8 cellular contexts compared by ENCODE assay signal in genomic region chr15:68154923-68155559, GRCh38. TPM values are rescaled to one million over a fixed set of nuclear protein-coding genes. Genes with fewer than 3 reads are reported as not detected.
DNase-seq lines count a peak whose midpoint lies in the region; ATAC-seq and TF ChIP-seq lines count a peak whose summit lies in the region.

No MANE protein-coding gene starts in this region.

- peak; percentile 71 for ATAC-seq in left ventricle myocardium superior
- ATAC-seq in GM18517 (IDR thresholded peaks at IDR 0.05; ENCODE audit: unreplicated experiment), result no peak

- TF ChIP-seq POLR2A in adrenal gland (IDR thresholded peaks at IDR 0.05) (no peak), sigmoid colon (IDR thresholded peaks at IDR 0.05) (no peak)

- H3K4me1 ChIP-seq in adrenal gland (replicated peaks in 1 of 2) (peaks cover 0 to 16% of the 10 kb centered on the region in 2 donors), sigmoid colon (peaks cover 0 to 63% (median 42%) of the 10 kb centered on the region in 4 donors)

- intact Hi-C loops in adrenal gland (cut with DNase I) (loop anchor here (2.0 to 10.0 kb wide), 2 partner anchors 100 to 292 kb away; partner anchors contain the start of gene PIAS1 (in 1 of the 2)), left ventricle myocardium superior (cut with micrococcal nuclease) (loop anchor here (5.0 kb wide), 1 partner anchor 293 kb away; no protein-coding TSS in a partner anchor), sigmoid colon (cut with DNase I) (loop anchor here (2.0 to 5.0 kb wide), 3 partner anchors 100 to 292 kb away; partner anchors contain the start of gene PIAS1)

- H3K27me3 ChIP-seq in GM06990 (replicated peaks; ENCODE audit: control insufficient read depth, insufficient read depth, low read length), result no peaks in the 10 kb centered on the region
- H3K27me3 ChIP-seq in adrenal gland, result no peaks in the 10 kb centered on the region
- no peaks in the 10 kb centered on the region for H3K27me3 ChIP-seq in sigmoid colon

- WGBS in adrenal gland, 4 donors, result 30 to 36% (median 35%) methylated on average over 4 of the region's 4 CpGs
- 31 to 55% methylated on average over 4 of the region's 4 CpGs for WGBS in sigmoid colon, 2 donors

- peak; percentile 64 for TF ChIP-seq CTCF in GM06990 (IDR thresholded peaks at IDR 0.05; ENCODE audit: insufficient read depth, low read length, poor library complexity, severe bottlenecking)
- TF ChIP-seq CTCF in adrenal gland (IDR thresholded peaks at IDR 0.05), result peak; percentile 73 to 87 (median 79)
- peak; percentile 61 to 76 (median 73) for TF ChIP-seq CTCF in sigmoid colon (IDR thresholded peaks at IDR 0.05)

- H3K4me3 ChIP-seq in GM06990 (replicated peaks; ENCODE audit: low read depth, low read length) (no peak overlapping the region), adrenal gland (no peak overlapping the region), sigmoid colon (no peak overlapping the region)

- peak; percentile 65 for DNase-seq in AG08395 (ENCODE audit: low spot score)
- no peak for DNase-seq in GM06990 (ENCODE audit: extremely low read depth, insufficient read length)
- DNase-seq in NCI-H2171 (lab: John Stamatoyannopoulos, UW), result peak; percentile 20
- peak; percentile 37 to 75 (median 56) for DNase-seq in adrenal gland
- DNase-seq in left ventricle myocardium superior, result no peak
- no peak for DNase-seq in sigmoid colon
- no peak for DNase-seq in GF-D8 (lab: John Stamatoyannopoulos, UW)

- TF ChIP-seq EP300 in sigmoid colon (IDR thresholded peaks at IDR 0.05), result no peak

- H3K27ac ChIP-seq in adrenal gland (no peak overlapping the region), sigmoid colon (peak overlapping the region in 3 of 4 donors; percentile 8 to 81 (median 25))

- no peaks in the 10 kb centered on the region for H3K9me3 ChIP-seq in adrenal gland (replicated peaks in 1 of 3)
- no peaks in the 10 kb centered on the region for H3K9me3 ChIP-seq in sigmoid colon

- H3K36me3 ChIP-seq in GM06990 (ENCODE audit: control insufficient read depth, insufficient read depth, low read length) (no peaks in the 10 kb centered on the region; the same call in none of the 2 replicates), adrenal gland (replicated peaks in 1 of 2) (peaks cover 0 to 6% of the 10 kb centered on the region in 2 donors), sigmoid colon (peaks cover 0 to 22% (median 3%) of the 10 kb centered on the region in 4 donors)

RNA-seq across cellular contexts. Expression of gene CALML4, which starts 50.1 kb away (rescaled TPM):
- total RNA-seq in adrenal gland, result 1 to 10 TPM; 3.3 to 8.4 (median 6.7) TPM
- polyA plus RNA-seq in adrenal gland, result 10 to 100 TPM in 2 of 3 donors, 1 to 10 TPM in 1; 8.6 to 25.1 (median 18.0) TPM
- 0.99 TPM for total RNA-seq in left ventricle myocardium superior
- 10 to 100 TPM in 1 of 4 donors, 1 to 10 TPM in 3; 3.9 to 10.9 (median 5.4) TPM for total RNA-seq in sigmoid colon
- 100 to 1,000 TPM; 154 to 309 (median 214) TPM for polyA plus RNA-seq in sigmoid colon

Comparison
In these comparisons a context has a peak if more than half of its experiments do, and no peak if none do; other contexts are left out.
1. DNase-seq: peak in AG08395 (single experiment), NCI-H2171 (single experiment) and adrenal gland (7 of 7); none in GM06990 (single experiment), left ventricle myocardium superior (single experiment), sigmoid colon (single experiment) and GF-D8 (single experiment).
2. H3K27ac ChIP-seq: peak in sigmoid colon (3 of 4); none in adrenal gland (0 of 5).
3. Peak in every context shown above with its lines, with median percentiles within 50 percentile points of each other: CTCF ChIP-seq.